ENCODE assay signal across 1 cellular context in genomic region chr10:94362360-94363250, GRCh38.
TF ChIP-seq lines count a peak whose summit lies in the region.

Gene NOC3L (minus strand): TSS chr10:94362939. CDS start chr10:94362838, 101 bp downstream.

TF ChIP-seq in HCT116, 20 proteins besides CTCF, POLR2A, EP300 and RAD21 (continued from another document):
- TF ChIP-seq ZBTB33 (IDR thresholded peaks at IDR 0.05; ENCODE audit: extremely low read depth, insufficient replicate concordance, low read length) (peak; percentile 92), YY1 (IDR thresholded peaks at IDR 0.05; ENCODE audit: extremely low read depth, insufficient replicate concordance, low read depth, low read length) (peak; percentile 47), ZFX (IDR thresholded peaks at IDR 0.05) (peak; percentile 32; the same call in 1 of the 2 replicates), FOSL1 (IDR thresholded peaks at IDR 0.05; ENCODE audit: low read depth) (no peak), MAX (IDR thresholded peaks at IDR 0.05) (peak; percentile 100), SRF (IDR thresholded peaks at IDR 0.05; ENCODE audit: low read depth) (no peak), CBX3 (IDR thresholded peaks at IDR 0.05; ENCODE audit: low read depth) (peak; percentile 99), CEBPB (IDR thresholded peaks at IDR 0.05; ENCODE audit: low read depth) (no peak), ZNF274 (IDR thresholded peaks at IDR 0.05; ENCODE audit: low read depth, low read length) (no peak), SP1 (IDR thresholded peaks at IDR 0.05; ENCODE audit: low read depth) (peak; percentile 63), EZH2phosphoT487 (IDR thresholded peaks at IDR 0.05; ENCODE audit: borderline replicate concordance) (no peak)
